ENCODE assay signal across 8 cellular contexts in the genomic region with DNA sequence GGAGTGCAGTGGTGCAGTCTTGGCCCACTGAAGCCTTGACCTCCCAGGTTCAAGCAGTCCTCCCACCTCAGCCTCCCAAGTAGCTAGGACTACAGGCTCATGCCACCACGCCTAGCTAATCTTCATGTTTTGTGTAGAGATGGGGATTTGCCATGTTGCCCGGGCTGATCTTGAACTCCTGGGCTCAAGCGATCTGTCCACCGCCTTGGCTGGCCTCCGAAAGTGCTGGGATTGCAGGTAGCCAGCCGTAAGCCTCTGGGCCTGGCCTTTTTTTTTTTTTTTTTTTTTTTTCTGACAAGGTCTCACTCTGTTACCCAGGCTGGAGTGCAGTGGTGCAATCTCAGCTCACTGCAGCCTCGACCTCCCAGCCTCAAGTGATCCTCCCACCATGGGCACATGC. TPM values are rescaled to one million over a fixed set of nuclear protein-coding genes. Genes with fewer than 3 reads are reported as not detected.
DNase-seq lines count a peak whose midpoint lies in the region; ATAC-seq, FAIRE-seq and TF ChIP-seq lines count a peak whose summit lies in the region.
"Not testable (repeated sequence)": the region's sequence is repeated elsewhere in the genome, so short reads cannot be mapped to it uniquely, and the experiment has no call there.

No MANE protein-coding gene starts in this region.

- peaks cover 0 to 62% (median 0%) of the 10 kb centered on the region in 11 experiments; a peak in 4 of 22 replicates for H4K20me1 ChIP-seq in BLaER1 treated with 17β-estradiol and CSF1 and Interleukin-3, amounts not matched to agents 10 nM and 100 nM
- H4K20me1 ChIP-seq in fibroblast of lung (ENCODE audit: control insufficient read depth, extremely low read depth, insufficient read depth, low read length); keratinocyte (ENCODE audit: control insufficient read depth, extremely low read depth, insufficient read depth, low read length): not testable (repeated sequence)

- peak overlapping the region in 2 of 11 experiments; percentile 74 to 82; a peak in 2 of 22 replicates for H3K9ac ChIP-seq in BLaER1 treated with 17β-estradiol and CSF1 and Interleukin-3, amounts not matched to agents 10 nM and 100 nM
- H3K9ac ChIP-seq in fibroblast of lung (ENCODE audit: insufficient read depth, low read length); keratinocyte (ENCODE audit: control insufficient read depth, extremely low read depth, insufficient read depth, low read length): not testable (repeated sequence)

- WGBS in pancreas, 2 donors = 80% methylated on average over 7 of the region's 7 CpGs
- 86 to 87% methylated on average over 7 of the region's 7 CpGs for WGBS in thyroid gland, 2 donors

- H3K4me1 ChIP-seq in BLaER1 treated with 17β-estradiol and CSF1 and Interleukin-3, amounts not matched to agents 10 nM and 100 nM = peaks cover 91 to 93% (median 93%) of the 10 kb centered on the region in 10 experiments
- H3K4me1 ChIP-seq in ascending aorta (peaks cover 21 to 78% of the 10 kb centered on the region in 2 donors), fibroblast of lung (ENCODE audit: control insufficient read depth, extremely low read depth, insufficient read depth, low read length) (peaks cover 79% of the 10 kb centered on the region), keratinocyte (ENCODE audit: control insufficient read depth, extremely low read depth, insufficient read depth, low read length) (peaks cover 50% of the 10 kb centered on the region), pancreas (peaks cover 12 to 31% (median 16%) of the 10 kb centered on the region in 3 donors), thyroid gland (peaks cover 59 to 85% of the 10 kb centered on the region in 2 donors)

- not testable (repeated sequence) for H2AFZ ChIP-seq in fibroblast of lung (ENCODE audit: low read length); keratinocyte (ENCODE audit: control insufficient read depth, low read length)

- H3K36me3 ChIP-seq in BLaER1 treated with 17β-estradiol and CSF1 and Interleukin-3, amounts not matched to agents 10 nM and 100 nM = peaks cover 7 to 61% (median 31%) of the 10 kb centered on the region in 11 experiments; a peak in 20 of 22 replicates
- peaks cover 0 to 14% of the 10 kb centered on the region in 2 donors for H3K36me3 ChIP-seq in ascending aorta
- H3K36me3 ChIP-seq in fibroblast of lung (ENCODE audit: control insufficient read depth, insufficient read depth, low read length) = peaks cover 11% of the 10 kb centered on the region
- peaks cover 4 to 29% of the 10 kb centered on the region in 2 experiments for H3K36me3 ChIP-seq in keratinocyte (ENCODE audit: control insufficient read depth in 2 of 2, extremely low read depth in 1 of 2, insufficient read depth in 2 of 2, low read length in 2 of 2)
- peaks cover 0 to 14% (median 0%) of the 10 kb centered on the region in 3 donors for H3K36me3 ChIP-seq in pancreas
- not testable (repeated sequence) for H3K36me3 ChIP-seq in thyroid gland

- H3K9me3 ChIP-seq in BLaER1 treated with 17β-estradiol and CSF1 and Interleukin-3, amounts not matched to agents 10 nM and 100 nM (replicated peaks in 1 of 11); ascending aorta; fibroblast of lung (ENCODE audit: control insufficient read depth, insufficient read depth, low read depth, low read length); keratinocyte (ENCODE audit: control insufficient read depth, low read depth, low read length); pancreas; thyroid gland: not testable (repeated sequence)

- FAIRE-seq in keratinocyte (lab: Jason Lieb, UNC); pancreas (lab: Jason Lieb, UNC): not testable (repeated sequence)

- not testable (repeated sequence) for TF ChIP-seq POLR2A in thyroid gland (IDR thresholded peaks at IDR 0.05)

- not testable (repeated sequence) for H3K4me3 ChIP-seq in BLaER1 treated with 17β-estradiol and CSF1 and Interleukin-3, amounts not matched to agents 10 nM and 100 nM; ascending aorta; fibroblast of lung (replicated peaks in 1 of 4; ENCODE audit: control extremely low read depth in 1 of 4, insufficient read depth in 1 of 4, low read depth in 3 of 4, low read length in 4 of 4); keratinocyte (ENCODE audit: control insufficient read depth in 2 of 3, extremely low read depth in 1 of 3, insufficient read depth in 2 of 3, low read depth in 1 of 3, low read length in 3 of 3); pancreas; thyroid gland (replicated peaks in 1 of 3)

- peak overlapping the region; percentile 72 to 97 (median 89); a peak in 21 of 22 replicates for H3K4me2 ChIP-seq in BLaER1 treated with 17β-estradiol and CSF1 and Interleukin-3, amounts not matched to agents 10 nM and 100 nM
- peak overlapping the region; percentile 52 for H3K4me2 ChIP-seq in fibroblast of lung (ENCODE audit: extremely low read depth, insufficient read depth, low read length)
- H3K4me2 ChIP-seq in keratinocyte (ENCODE audit: control insufficient read depth, extremely low read depth, insufficient read depth, low read depth, low read length) = peak overlapping the region; percentile 13

- dilution Hi-C loops in keratinocyte (cut with MboI; ENCODE audit: extremely low pct_ligation_motif_present, low sequenced_read_pairs) = not testable (repeated sequence)

- not testable (repeated sequence) for H3K9me1 ChIP-seq in keratinocyte (ENCODE audit: control insufficient read depth, extremely low read depth, insufficient read depth, low read length)

- H3K79me2 ChIP-seq in fibroblast of lung (ENCODE audit: control insufficient read depth, insufficient read depth, low read length) = peaks cover 12% of the 10 kb centered on the region
- H3K79me2 ChIP-seq in keratinocyte (ENCODE audit: control insufficient read depth, insufficient read depth, low read length) = not testable (repeated sequence)

- DNase-seq in NCI-H226 (peak; percentile 81), thyroid gland (peak in 1 of 2 donors; percentile 44)
- not testable (repeated sequence) for DNase-seq in ascending aorta (ENCODE audit: low spot score in 2 of 2); fibroblast of lung (ENCODE audit: low read depth in 2 of 2); keratinocyte (ENCODE audit: low read depth, low spot score); pancreas

- intact Hi-C loops in ascending aorta (cut with DNase I) = loop anchor here (1.0 to 2.0 kb wide), 2 partner anchors 16 to 25 kb away; no protein-coding TSS in a partner anchor
- intact Hi-C loops in pancreas (cut with DNase I); thyroid gland (cut with DNase I): not testable (repeated sequence)

- not testable (repeated sequence) for H3K27me3 ChIP-seq in BLaER1 treated with 17β-estradiol and CSF1 and Interleukin-3, amounts not matched to agents 10 nM and 100 nM; ascending aorta; fibroblast of lung (ENCODE audit: control insufficient read depth, insufficient read depth, low read length); keratinocyte (ENCODE audit: control insufficient read depth, extremely low read depth, insufficient read depth, low read length); pancreas; thyroid gland

- TF ChIP-seq CTCF in VCaP (conservative IDR thresholded peaks at IDR 0.05); ascending aorta (IDR thresholded peaks at IDR 0.05); fibroblast of lung (conservative IDR thresholded peaks at IDR 0.05 in 1 of 2, IDR thresholded peaks at IDR 0.05 in 1 of 2; ENCODE audit: low read depth in 1 of 2, low read length in 2 of 2); keratinocyte (optimal IDR thresholded peaks at IDR 0.05 in 1 of 3, IDR thresholded peaks at IDR 0.05 in 1 of 3, conservative IDR thresholded peaks at IDR 0.05 in 1 of 3; ENCODE audit: extremely low read depth in 1 of 3, insufficient read depth in 2 of 3, low read length in 3 of 3); pancreas (IDR thresholded peaks at IDR 0.05); thyroid gland (IDR thresholded peaks at IDR 0.05): not testable (repeated sequence)

- H3K27ac ChIP-seq in BLaER1 treated with 17β-estradiol and CSF1 and Interleukin-3, amounts not matched to agents 10 nM and 100 nM = peak overlapping the region in 4 of 11 experiments; percentile 83 to 99 (median 91); a peak in 4 of 22 replicates
- peak overlapping the region; percentile 85; the same call in 1 of the 2 replicates for H3K27ac ChIP-seq in VCaP
- H3K27ac ChIP-seq in ascending aorta = peak overlapping the region; percentile 88 to 93
- peak overlapping the region; percentile 91 for H3K27ac ChIP-seq in fibroblast of lung (ENCODE audit: insufficient read depth, low read length)
- not testable (repeated sequence) for H3K27ac ChIP-seq in keratinocyte (ENCODE audit: control insufficient read depth, insufficient read depth, low read length)
- H3K27ac ChIP-seq in pancreas = peak overlapping the region in 3 of 4 donors; percentile 40 to 72 (median 53)
- H3K27ac ChIP-seq in thyroid gland = peak overlapping the region; percentile 26 to 97 (median 94)

- peak; percentile 1 to 32 (median 5) for ATAC-seq in pancreas

RNA-seq across cellular contexts. Expression of gene JADE2, which starts 27.3 kb away (rescaled TPM):
- 70.9 TPM for total RNA-seq in ascending aorta
- total RNA-seq in fibroblast of lung = 23.6 and 45.9 TPM in 2 replicates
- polyA plus RNA-seq in fibroblast of lung = 10.0 and 20.2 TPM in 2 replicates
- polyA plus RNA-seq in fibroblast of lung (2012) = 11.7 and 22.0 TPM in 2 replicates
- polyA minus RNA-seq in fibroblast of lung (ENCODE audit: low replicate concordance) = 24.2 and 55.5 TPM in 2 replicates
- 8.4 to 15.5 TPM (median 11.1 TPM) in 3 replicates for polyA plus RNA-seq in keratinocyte
- 3.3 TPM for polyA plus RNA-seq in keratinocyte (2011; ENCODE audit: low read depth)
- 6.2 and 10.7 TPM in 2 replicates for polyA plus RNA-seq in keratinocyte (2011; cell fraction: cytosol; rRNA removed)
- polyA plus RNA-seq in keratinocyte (2011; cell fraction: nucleus; rRNA removed) = 13.5 and 16.0 TPM in 2 replicates
- polyA plus RNA-seq in keratinocyte (2012; ENCODE audit: low replicate concordance) = 3.0 and 18.5 TPM in 2 replicates
- 16.5 to 42.2 TPM (median 27.7 TPM) in 3 replicates for polyA minus RNA-seq in keratinocyte
- 25.3 TPM for polyA minus RNA-seq in keratinocyte (2011; cell fraction: cytosol; rRNA and poly(A)+ RNA removed)
- polyA minus RNA-seq in keratinocyte (2011; cell fraction: nucleus; rRNA and poly(A)+ RNA removed) = 19.3 and 20.4 TPM in 2 replicates
- 10 to 100 TPM; 25.7 to 42.7 (median 27.4) TPM for total RNA-seq in pancreas
- 10 to 100 TPM in 1 of 2 donors, 1 to 10 TPM in 1; 9.6 to 12.6 TPM for polyA plus RNA-seq in pancreas
- 100 to 1,000 TPM in 1 of 4 donors, 10 to 100 TPM in 3; 51.7 to 116 (median 76.6) TPM for total RNA-seq in thyroid gland

Comparison
In these comparisons a context has a peak if more than half of its experiments do, and no peak if none do; other contexts are left out.
1. H3K4me2 ChIP-seq: peak in every context shown above with its lines; median percentile 89 in BLaER1 treated with 17β-estradiol and CSF1 and Interleukin-3, amounts not matched to agents 10 nM and 100 nM; 52 in fibroblast of lung; 13 in keratinocyte.